20 cellular contexts compared by ENCODE assay signal in the genomic region with DNA sequence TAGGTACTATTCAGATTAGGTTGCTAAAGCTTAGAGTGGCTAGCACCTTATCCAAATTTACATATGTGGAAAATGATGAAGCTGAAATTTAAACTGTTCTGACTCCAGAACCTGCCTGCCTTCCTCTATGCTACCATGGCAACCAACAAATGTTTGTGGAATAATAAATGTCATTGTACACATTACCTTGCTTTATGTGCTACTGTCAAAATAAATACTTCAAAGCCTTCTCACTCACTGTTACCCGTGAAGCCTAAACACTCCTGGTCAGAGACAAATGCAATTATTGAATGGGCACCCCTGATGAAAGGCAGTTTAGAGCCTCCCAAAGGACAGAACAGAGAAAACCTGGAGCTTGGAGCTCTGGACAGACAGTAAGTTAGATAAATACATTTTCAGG.
"Had no signal": no experiment of that assay in that cellular context is flagged by ENCODE, and none has a peak within 500 bp of the region (broad histone marks: within the 10 kb centered on the region; RNA-seq: fewer than 3 reads in every experiment).

No MANE protein-coding gene starts in this region.

- H3K27me3 ChIP-seq: body of pancreas, colonic mucosa, esophagus squamous epithelium, right atrium auricular region, thyroid gland had no signal

- FAIRE-seq: TTC549 had no signal

- DNase-seq: activated B cell treated with CpG ODN at 0.5 μM for 24 hours; activated CD4-positive, alpha-beta T cell treated with anti-CD3 and anti-CD28 coated beads for 48 hours; activated CD8-positive, alpha-beta T cell treated with anti-CD3 and anti-CD28 coated beads, Interleukin-2, amount 10 ng/mL, durations not matched to agents 7 days and 5 days; activated gamma-delta T cell treated with Interleukin-2 at 50 U/mL for 16 hours; amygdala; body of pancreas; central memory CD4-positive, alpha-beta T cell; colonic mucosa; esophagus squamous epithelium; mesenchymal stem cell; nucleus accumbens; posterior cingulate gyrus; stimulated activated CD4-positive, alpha-beta T cell treated with anti-CD3 and anti-CD28 coated beads, Interleukin-15, amount 100 ng/mL, for 24 hours; stimulated activated CD4-positive, alpha-beta T cell treated with anti-CD3 and anti-CD28 coated beads, Interleukin-4, amount 100 ng/mL, for 1 hour; stimulated activated naive B cell treated with anti-CD40 and anti-IgM and Interleukin-4, amounts not matched to agents 10 μg/mL and 1 μg/mL and 100 μg/mL, for 72 hours; thyroid gland had no signal

- H3K4me1 ChIP-seq: body of pancreas, colonic mucosa, esophagus squamous epithelium, right atrium auricular region, thyroid gland had no signal

- H3K27ac ChIP-seq: body of pancreas, colonic mucosa, esophagus squamous epithelium, right atrium auricular region, skin epidermis, thyroid gland had no signal

- ATAC-seq: activated CD8-positive, alpha-beta T cell treated with anti-CD3 and anti-CD28 coated beads, Interleukin-2, amount 10 ng/mL, durations not matched to agents 7 days and 5 days; body of pancreas; natural killer cell treated with Interleukin-12 subunit alpha and Interleukin-12 subunit beta and Interleukin-15 and Interleukin-18, amount 100 ng/mL, for 72 hours; stimulated activated naive B cell treated with anti-CD40 and anti-IgM and Interleukin-4, amounts not matched to agents 10 μg/mL and 1 μg/mL and 100 μg/mL, for 72 hours had no signal

- H3K4me3 ChIP-seq: body of pancreas, colonic mucosa, esophagus squamous epithelium, right atrium auricular region, skin epidermis, thyroid gland had no signal

- H3K9me3 ChIP-seq: body of pancreas, colonic mucosa, esophagus squamous epithelium, right atrium auricular region, thyroid gland had no signal

- H3K36me3 ChIP-seq: colonic mucosa, esophagus squamous epithelium, right atrium auricular region, thyroid gland had no signal
